Comparison of ENCODE assay signal across 11 cellular contexts in genomic region chr14:67311868-67312267, GRCh38.
"Had no signal": no experiment of that assay in that cellular context is flagged by ENCODE, and none has a peak within 500 bp of the region (broad histone marks: within the 10 kb centered on the region; RNA-seq: fewer than 3 reads in every experiment).

No MANE protein-coding gene starts in this region.

- DNase-seq: activated CD8-positive, alpha-beta memory T cell treated with anti-CD3 and anti-CD28 coated beads, Interleukin-2, amount 50 U/mL, for 48 hours; activated CD8-positive, alpha-beta T cell treated with anti-CD3 and anti-CD28 coated beads, Interleukin-2, amount 10 ng/mL, durations not matched to agents 7 days and 5 days; activated naive CD4-positive, alpha-beta T cell; caudate nucleus; colonic mucosa; heart right ventricle; islet precursor cell; stimulated activated CD4-positive, alpha-beta T cell treated with anti-CD3 and anti-CD28 coated beads, Interleukin-2, amount 100 ng/mL, for 48 hours; stimulated activated naive CD4-positive, alpha-beta T cell treated with Interleukin-2 at 50 U/mL for 16 hours; T-helper 9 cell had no signal

- H3K4me1 ChIP-seq: colonic mucosa, heart right ventricle had no signal

- H3K27ac ChIP-seq: colonic mucosa, heart right ventricle had no signal

- ATAC-seq: activated CD8-positive, alpha-beta T cell treated with anti-CD3 and anti-CD28 coated beads, Interleukin-2, amount 10 ng/mL, durations not matched to agents 7 days and 5 days; heart right ventricle had no signal

- H3K4me3 ChIP-seq: colonic mucosa, heart right ventricle had no signal

- H3K9me3 ChIP-seq: colonic mucosa, heart right ventricle had no signal

- H3K27me3 ChIP-seq: colonic mucosa, heart right ventricle had no signal

- H3K36me3 ChIP-seq: colonic mucosa had no signal

- FAIRE-seq: frontal cortex had no signal
